18 cellular contexts compared by ENCODE assay signal in genomic region chr12:114904254-114905003, GRCh38.
DNase-seq lines count a peak whose midpoint lies in the region; ATAC-seq, FAIRE-seq and TF ChIP-seq lines count a peak whose summit lies in the region.
"Had no signal": no experiment of that assay in that cellular context is flagged by ENCODE, and none has a peak within 500 bp of the region (broad histone marks: within the 10 kb centered on the region; RNA-seq: fewer than 3 reads in every experiment).

No MANE protein-coding gene starts in this region.

- H3K9me3 ChIP-seq in MM.1S (replicated peaks; ENCODE audit: insufficient read depth, low read length), result no peaks in the 10 kb centered on the region
- H3K9me3 ChIP-seq: prostate gland, suprapubic skin had no signal

- no peaks in the 10 kb centered on the region for H3F3A ChIP-seq in MM.1S (ENCODE audit: insufficient read depth, low read length)

- TF ChIP-seq CTCF in HFFc6 (IDR thresholded peaks at IDR 0.05) (no peak), bronchial epithelial cell (IDR thresholded peaks at IDR 0.05; ENCODE audit: insufficient read depth, low read length, severe bottlenecking) (no peak), MM.1S (IDR thresholded peaks at IDR 0.05; ENCODE audit: low read length) (no peak)

- no peaks in the 10 kb centered on the region for H3K4me1 ChIP-seq in MM.1S (ENCODE audit: low read length)
- H3K4me1 ChIP-seq: prostate gland, suprapubic skin had no signal

- no peaks in the 10 kb centered on the region; the same call in 1 of the 2 replicates for H3K27me3 Mint-ChIP-seq in HFFc6 (ENCODE audit: insufficient read depth)
- H3K27me3 Mint-ChIP-seq: activated CD4-positive, alpha-beta T cell treated with anti-CD3 and anti-CD28 coated beads, Interleukin-2, amount 10 ng/mL, durations not matched to agents 24 days and 14 days had no signal

- no peak overlapping the region for H3K27ac Mint-ChIP-seq in HFFc6
- H3K27ac Mint-ChIP-seq: activated CD4-positive, alpha-beta T cell treated with anti-CD3 and anti-CD28 coated beads, Interleukin-2, amount 10 ng/mL, durations not matched to agents 24 days and 14 days; activated naive CD4-positive, alpha-beta T cell treated with anti-CD3 and anti-CD28 coated beads, Interleukin-2, amount 50 U/mL, for 72 hours; naive thymus-derived CD4-positive, alpha-beta T cell had no signal

- no peak overlapping the region for H3K4me2 ChIP-seq in MM.1S (ENCODE audit: low read depth, low read length)

- H3K79me2 ChIP-seq in MM.1S (ENCODE audit: low read length), result no peaks in the 10 kb centered on the region

- FAIRE-seq in bronchial epithelial cell (lab: Jason Lieb, UNC), result peak; percentile 52

- no peaks in the 10 kb centered on the region for H3K36me3 ChIP-seq in bronchial epithelial cell (ENCODE audit: control insufficient read depth, insufficient read depth, low read length)
- no peaks in the 10 kb centered on the region for H3K36me3 ChIP-seq in MM.1S (replicated peaks; ENCODE audit: insufficient read depth, low read length)
- H3K36me3 ChIP-seq: prostate gland, suprapubic skin had no signal

- H3K9me2 ChIP-seq in MM.1S (replicated peaks; ENCODE audit: insufficient read depth, low read length), result no peaks in the 10 kb centered on the region

- H3K9ac ChIP-seq in MM.1S (ENCODE audit: low read length), result no peak overlapping the region

- DNase-seq in A172 (ENCODE audit: low spot score), result peak; percentile 34
- DNase-seq in HFFc6, result peak; percentile 47
- no peak for DNase-seq in bronchial epithelial cell (ENCODE audit: low read depth)
- DNase-seq in iris pigment epithelial cell (ENCODE audit: low read depth), result peak; percentile 63
- DNase-seq in iPS-NIHi7 (ENCODE audit: extremely low spot score), result no peak
- DNase-seq in HPDE6-E6E7 (ENCODE audit: extremely low spot score), result no peak
- no peak for DNase-seq in MM.1S
- DNase-seq: ACHN; activated CD4-positive, alpha-beta T cell treated with anti-CD3 and anti-CD28 coated beads, Interleukin-2, amount 10 ng/mL, durations not matched to agents 24 days and 14 days; COR-L47; naive thymus-derived CD4-positive, alpha-beta T cell; NCI-H1048; NCI-H2171 treated with DMSO at 0.1 percent for 48 hours; T-helper 9 cell had no signal

- no peaks in the 10 kb centered on the region for H4K20me1 ChIP-seq in MM.1S (ENCODE audit: insufficient read depth, low read length)

- no peak overlapping the region for H3K4me3 Mint-ChIP-seq in HFFc6
- H3K4me3 Mint-ChIP-seq: activated CD4-positive, alpha-beta T cell treated with anti-CD3 and anti-CD28 coated beads, Interleukin-2, amount 10 ng/mL, durations not matched to agents 24 days and 14 days; naive thymus-derived CD4-positive, alpha-beta T cell had no signal

- H3K36me3 Mint-ChIP-seq in HFFc6 (ENCODE audit: low read depth), result no peaks in the 10 kb centered on the region
- H3K36me3 Mint-ChIP-seq: naive thymus-derived CD4-positive, alpha-beta T cell had no signal

- no peak for ATAC-seq in GM21447 (IDR thresholded peaks at IDR 0.05; ENCODE audit: unreplicated experiment)
- ATAC-seq: activated naive CD4-positive, alpha-beta T cell treated with anti-CD3 and anti-CD28 coated beads, Interleukin-2, amount 50 U/mL, for 72 hours; naive thymus-derived CD4-positive, alpha-beta T cell had no signal

- no peak overlapping the region for H3K27ac ChIP-seq in MM.1S (ENCODE audit: low read length)
- H3K27ac ChIP-seq: prostate gland, suprapubic skin had no signal

- H3K27me3 ChIP-seq in bronchial epithelial cell (ENCODE audit: control insufficient read depth, insufficient read depth, low read length), result no peaks in the 10 kb centered on the region
- H3K27me3 ChIP-seq in MM.1S (replicated peaks; ENCODE audit: insufficient read depth, low read length), result no peaks in the 10 kb centered on the region
- H3K27me3 ChIP-seq: suprapubic skin had no signal

- H3K4me3 ChIP-seq in bronchial epithelial cell (ENCODE audit: low read depth, low read length) (no peak overlapping the region), MM.1S (ENCODE audit: low read length) (no peak overlapping the region)
- H3K4me3 ChIP-seq: prostate gland, suprapubic skin had no signal

- H2AFZ ChIP-seq in MM.1S (ENCODE audit: low read length), result no peak overlapping the region

- H3K9me3 Mint-ChIP-seq in HFFc6, result no peaks in the 10 kb centered on the region
- H3K9me3 Mint-ChIP-seq: activated CD4-positive, alpha-beta T cell treated with anti-CD3 and anti-CD28 coated beads, Interleukin-2, amount 10 ng/mL, durations not matched to agents 24 days and 14 days had no signal

- peaks cover 15% of the 10 kb centered on the region for H3K4me1 Mint-ChIP-seq in HFFc6 (ENCODE audit: low read depth)
- H3K4me1 Mint-ChIP-seq: activated CD4-positive, alpha-beta T cell treated with anti-CD3 and anti-CD28 coated beads, Interleukin-2, amount 10 ng/mL, durations not matched to agents 24 days and 14 days; naive thymus-derived CD4-positive, alpha-beta T cell had no signal

Comparison
In these comparisons a context has a peak if more than half of its experiments do, and no peak if none do; other contexts are left out.
1. DNase-seq: peak in A172 (single experiment), HFFc6 (single experiment) and iris pigment epithelial cell (single experiment); none in bronchial epithelial cell (single experiment), iPS-NIHi7 (single experiment), HPDE6-E6E7 (single experiment) and MM.1S (single experiment).